ENCODE assay signal across 14 cellular contexts in the genomic region with DNA sequence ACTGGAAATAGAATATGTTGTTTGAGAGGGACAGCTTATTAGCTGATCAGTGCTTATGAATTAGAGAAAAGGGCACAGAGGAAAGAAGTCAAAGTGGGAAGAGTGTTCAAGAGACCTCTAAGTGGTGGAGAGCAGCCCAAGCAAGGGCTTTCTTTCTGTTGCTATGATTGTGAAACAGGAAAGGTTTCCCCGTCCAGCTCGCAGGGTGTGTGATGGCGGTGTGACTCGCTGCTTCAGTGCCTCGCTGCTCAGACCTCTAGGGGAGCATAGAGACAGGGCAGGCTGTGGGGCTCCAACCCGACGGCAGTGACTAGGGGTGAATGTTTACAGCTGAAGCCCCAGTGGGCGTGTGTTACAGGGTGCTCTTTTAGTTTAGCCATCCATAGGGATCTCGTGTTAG.
DNase-seq lines count a peak whose midpoint lies in the region; ATAC-seq and TF ChIP-seq lines count a peak whose summit lies in the region.
"Had no signal": no experiment of that assay in that cellular context is flagged by ENCODE, and none has a peak within 500 bp of the region (broad histone marks: within the 10 kb centered on the region; RNA-seq: fewer than 3 reads in every experiment).

No MANE protein-coding gene starts in this region.

- CTCF ChIA-PET in MCF 10A (lab: Yijun Ruan, JAX), result interaction anchor here (0.7 to 1.6 kb wide), 2 partner anchors 21 to 565 kb away, joined by 3 to 4 read pairs; no protein-coding TSS in a partner anchor

- H3K27ac Mint-ChIP-seq in MCF 10A (ENCODE audit: low read depth, unreplicated experiment), result no peak overlapping the region
- no peak overlapping the region for H3K27ac Mint-ChIP-seq in stimulated activated effector memory CD8-positive, alpha-beta T cell treated with anti-CD3 and anti-CD28 coated beads, Interleukin-12 subunit alpha, Interleukin-12 subunit beta, amount 100 ng/mL, for 72 hours

- H3K36me3 ChIP-seq in breast epithelium (no peaks in the 10 kb centered on the region), SJCRH30 (no peaks in the 10 kb centered on the region)
- H3K36me3 ChIP-seq: SJSA1, spleen had no signal

- TF ChIP-seq CTCF in MCF 10A (IDR thresholded peaks at IDR 0.05; ENCODE audit: unreplicated experiment) (no peak), breast epithelium (IDR thresholded peaks at IDR 0.05) (no peak), fibroblast of mammary gland (conservative IDR thresholded peaks at IDR 0.05; ENCODE audit: control insufficient read depth, insufficient read depth, low read depth, low read length) (no peak)

- TF ChIP-seq POLR2A in breast epithelium (IDR thresholded peaks at IDR 0.05) (no peak), GM18505 (IDR thresholded peaks at IDR 0.05; ENCODE audit: borderline replicate concordance, extremely low read depth, insufficient read depth, insufficient read length) (no peak)

- ATAC-seq in stimulated activated effector memory CD8-positive, alpha-beta T cell treated with anti-CD3 and anti-CD28 coated beads, Interleukin-12 subunit alpha, Interleukin-12 subunit beta, amount 100 ng/mL, for 72 hours, result peak; percentile 34
- ATAC-seq in GM18505 (IDR thresholded peaks at IDR 0.05; ENCODE audit: unreplicated experiment), result no peak

- H3K27me3 ChIP-seq in breast epithelium (no peaks in the 10 kb centered on the region), SJCRH30 (no peaks in the 10 kb centered on the region)
- H3K27me3 ChIP-seq: SJSA1, spleen had no signal

- H3K27ac ChIP-seq in breast epithelium, result no peak overlapping the region
- H3K27ac ChIP-seq in SJCRH30, result peak overlapping the region; percentile 88
- H3K27ac ChIP-seq: SJSA1 had no signal

- H3K9me3 ChIP-seq in breast epithelium (no peaks in the 10 kb centered on the region), SJCRH30 (replicated peaks) (no peaks in the 10 kb centered on the region)
- H3K9me3 ChIP-seq: SJSA1, spleen had no signal

- no peaks in the 10 kb centered on the region for H3K36me3 Mint-ChIP-seq in MCF 10A (ENCODE audit: insufficient read depth, unreplicated experiment)
- no peaks in the 10 kb centered on the region for H3K36me3 Mint-ChIP-seq in stimulated activated effector memory CD8-positive, alpha-beta T cell treated with anti-CD3 and anti-CD28 coated beads, Interleukin-12 subunit alpha, Interleukin-12 subunit beta, amount 100 ng/mL, for 72 hours

- H3K4me1 Mint-ChIP-seq in MCF 10A (ENCODE audit: insufficient read depth, unreplicated experiment), result peaks cover 4% of the 10 kb centered on the region
- H3K4me1 Mint-ChIP-seq in stimulated activated effector memory CD8-positive, alpha-beta T cell treated with anti-CD3 and anti-CD28 coated beads, Interleukin-12 subunit alpha, Interleukin-12 subunit beta, amount 100 ng/mL, for 72 hours, result peaks cover 5% of the 10 kb centered on the region

- no peak overlapping the region for H3K4me3 Mint-ChIP-seq in MCF 10A (ENCODE audit: unreplicated experiment)
- no peak overlapping the region for H3K4me3 Mint-ChIP-seq in stimulated activated effector memory CD8-positive, alpha-beta T cell treated with anti-CD3 and anti-CD28 coated beads, Interleukin-12 subunit alpha, Interleukin-12 subunit beta, amount 100 ng/mL, for 72 hours

- intact Hi-C loops in MCF 10A (cut with micrococcal nuclease) (no loop called here), breast epithelium (cut with DNase I; ENCODE audit: low total_unique reads) (no loop called here)

- no peak overlapping the region for H3K4me3 ChIP-seq in breast epithelium
- no peak overlapping the region for H3K4me3 ChIP-seq in SJCRH30
- no peak overlapping the region for H3K4me3 ChIP-seq in fibroblast of mammary gland (ENCODE audit: control insufficient read depth, low read depth, low read length)
- H3K4me3 ChIP-seq: SJSA1, spleen had no signal

- POLR2A ChIA-PET in MCF 10A (lab: Yijun Ruan, JAX), result interaction anchor here (0.5 kb wide), 1 partner anchor 28 kb away, joined by 4 read pairs; no protein-coding TSS in a partner anchor

- DNase-seq in MCF 10A (ENCODE audit: unreplicated experiment) (peak; percentile 36), breast epithelium (ENCODE audit: low spot score in 2 of 2) (no peak), SJCRH30 (peak in 1 of 2 experiments; percentile 32), fibroblast of mammary gland (ENCODE audit: low read depth) (peak; percentile 63), epidermal melanocyte (ENCODE audit: insufficient read length, low spot score) (no peak)
- peak in 1 of 2 donors; percentile 4 for DNase-seq in stimulated activated effector memory CD8-positive, alpha-beta T cell treated with anti-CD3 and anti-CD28 coated beads, Interleukin-12 subunit alpha, Interleukin-12 subunit beta, amount 100 ng/mL, for 72 hours (ENCODE audit: low spot score in 2 of 2)
- no peak for DNase-seq in central memory CD4-positive, alpha-beta T cell
- DNase-seq: activated T-cell treated with anti-CD3 and anti-CD28 coated beads, Interleukin-2, amount 50 U/mL, for 1 hour; amniotic stem cell; NCI-H1105 treated with DMSO at 0.1 percent for 48 hours; NCI-H524 treated with DMSO at 0.1 percent for 48 hours; spleen had no signal

- BruUV-seq in MCF 10A (replicated peaks; lab: Mats Ljungman, UMichigan), result no TSS peak

- H3K4me1 ChIP-seq in breast epithelium (no peaks in the 10 kb centered on the region), SJCRH30 (peaks cover 15% of the 10 kb centered on the region)

- H3K9me3 Mint-ChIP-seq in MCF 10A (ENCODE audit: unreplicated experiment), result no peaks in the 10 kb centered on the region
- H3K9me3 Mint-ChIP-seq in stimulated activated effector memory CD8-positive, alpha-beta T cell treated with anti-CD3 and anti-CD28 coated beads, Interleukin-12 subunit alpha, Interleukin-12 subunit beta, amount 100 ng/mL, for 72 hours, result no peaks in the 10 kb centered on the region

- no peaks in the 10 kb centered on the region for H3K27me3 Mint-ChIP-seq in MCF 10A (ENCODE audit: insufficient read depth, unreplicated experiment)

Comparison
In these comparisons a context has a peak if more than half of its experiments do, and no peak if none do; other contexts are left out.
1. DNase-seq: peak in MCF 10A (single experiment) and fibroblast of mammary gland (single experiment); none in breast epithelium (0 of 2), central memory CD4-positive, alpha-beta T cell (single experiment) and epidermal melanocyte (single experiment).